Comparison of ENCODE assay signal across 8 cellular contexts in the genomic region with DNA sequence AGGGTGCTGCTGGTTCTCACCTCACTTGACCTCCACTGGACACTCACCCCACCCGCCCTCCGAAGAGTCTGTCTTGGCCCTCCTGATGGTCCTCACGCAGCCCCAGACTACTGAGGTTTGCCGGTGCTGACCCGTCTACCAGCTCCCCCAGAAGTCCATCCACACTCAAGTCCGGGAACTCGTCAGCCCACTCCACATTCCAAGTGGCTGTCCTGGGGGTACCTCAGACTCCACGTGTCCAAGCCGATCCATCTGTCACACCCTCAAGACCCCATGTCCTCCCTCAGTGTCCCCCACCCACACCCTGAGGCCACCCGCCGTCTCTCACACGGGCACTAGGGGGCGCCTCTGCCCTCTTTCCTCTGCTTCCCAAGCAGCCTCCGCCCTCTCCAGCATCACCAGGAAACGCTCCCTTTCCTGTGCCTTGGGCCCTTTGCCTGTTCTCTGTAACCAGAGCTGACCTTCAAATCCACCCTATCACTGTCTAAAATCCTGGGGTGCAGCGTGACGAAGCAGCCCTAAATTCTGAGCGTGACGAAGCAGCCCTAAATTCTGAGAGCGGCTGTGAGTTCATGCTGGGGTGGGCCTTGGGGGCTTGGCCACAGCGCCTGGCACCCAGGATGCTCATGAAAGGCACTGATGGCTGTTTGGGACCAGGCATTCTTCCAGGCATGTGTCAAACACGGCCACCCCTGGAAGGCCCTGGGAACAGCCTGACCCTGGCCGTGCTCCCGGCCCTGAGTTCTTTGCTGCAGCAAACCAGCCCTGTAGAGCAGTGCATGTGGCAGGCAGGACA.
DNase-seq lines count a peak whose midpoint lies in the region; ATAC-seq and TF ChIP-seq lines count a peak whose summit lies in the region.

No MANE protein-coding gene starts in this region.

- H3K9me3 ChIP-seq in SJCRH30 (replicated peaks) (no peaks in the 10 kb centered on the region), right lobe of liver (no peaks in the 10 kb centered on the region), upper lobe of right lung (no peaks in the 10 kb centered on the region)

- TF ChIP-seq CTCF in C4-2B (conservative IDR thresholded peaks at IDR 0.05) = peak; percentile 91
- TF ChIP-seq CTCF in right lobe of liver (IDR thresholded peaks at IDR 0.05) = peak; percentile 8 to 38 (median 27)
- peak; percentile 52 for TF ChIP-seq CTCF in upper lobe of right lung (IDR thresholded peaks at IDR 0.05)

- H3K4me3 ChIP-seq in H7 (ENCODE audit: insufficient read depth, low read depth, low read length) = no peak overlapping the region
- no peak overlapping the region for H3K4me3 ChIP-seq in SJCRH30
- no peak overlapping the region for H3K4me3 ChIP-seq in right lobe of liver
- H3K4me3 ChIP-seq in upper lobe of right lung = no peak overlapping the region

- no peak for TF ChIP-seq POLR2A in right lobe of liver (IDR thresholded peaks at IDR 0.05)

- H3K27ac ChIP-seq in C4-2B = no peak overlapping the region
- H3K27ac ChIP-seq in SJCRH30 = no peak overlapping the region
- no peak overlapping the region for H3K27ac ChIP-seq in right lobe of liver
- H3K27ac ChIP-seq in upper lobe of right lung = no peak overlapping the region

- WGBS in right lobe of liver (ENCODE audit: insufficient coverage, low coverage, low lambda C conversion rate, missing lambda C conversion rate) = 23% methylated on average over 16 of the region's 24 CpGs

- H3K4me1 ChIP-seq in SJCRH30 (peaks cover 8% of the 10 kb centered on the region; the same call in 1 of the 2 replicates), right lobe of liver (no peaks in the 10 kb centered on the region), upper lobe of right lung (no peaks in the 10 kb centered on the region)

- ATAC-seq in right lobe of liver (peak; percentile 33 to 56 (median 52)), upper lobe of right lung (peak; percentile 52), GM18511 (IDR thresholded peaks at IDR 0.05; ENCODE audit: unreplicated experiment) (no peak), GM21423 (IDR thresholded peaks at IDR 0.05; ENCODE audit: unreplicated experiment) (no peak)

- H3K36me3 ChIP-seq in H7 (replicated peaks; ENCODE audit: control insufficient read depth, insufficient read depth, low read length) = no peaks in the 10 kb centered on the region
- no peaks in the 10 kb centered on the region for H3K36me3 ChIP-seq in SJCRH30
- no peaks in the 10 kb centered on the region for H3K36me3 ChIP-seq in right lobe of liver
- H3K36me3 ChIP-seq in upper lobe of right lung = no peaks in the 10 kb centered on the region

- H3K27me3 ChIP-seq in H7 (ENCODE audit: control insufficient read depth, insufficient read depth, low read length) = no peaks in the 10 kb centered on the region
- H3K27me3 ChIP-seq in SJCRH30 = peaks cover 12% of the 10 kb centered on the region
- H3K27me3 ChIP-seq in right lobe of liver = no peaks in the 10 kb centered on the region
- no peaks in the 10 kb centered on the region for H3K27me3 ChIP-seq in upper lobe of right lung

- intact Hi-C loops in right lobe of liver (cut with DNase I) (no loop called here), upper lobe of right lung (cut with DNase I) (no loop called here)

- DNase-seq in H7 (peak; percentile 97), SJCRH30 (peak; percentile 83 to 89), cerebellum (ENCODE audit: low spot score) (peak; percentile 28), right lobe of liver (no peak), upper lobe of right lung (no peak)

Comparison
In these comparisons a context has a peak if more than half of its experiments do, and no peak if none do; other contexts are left out.
1. CTCF ChIP-seq: peak in every context shown above with its lines; median percentile 91 in C4-2B; 52 in upper lobe of right lung; 27 in right lobe of liver.
2. DNase-seq: peak in H7 (single experiment), SJCRH30 (2 of 2) and cerebellum (single experiment); none in right lobe of liver (0 of 3) and upper lobe of right lung (single experiment).
3. ATAC-seq: peak in right lobe of liver (4 of 4) and upper lobe of right lung (single experiment); none in GM18511 (single experiment) and GM21423 (single experiment).